In genomic region chr19:33177417-33177976, GRCh38 we compare ENCODE assay signal across 8 cellular contexts. TPM values are rescaled to one million over a fixed set of nuclear protein-coding genes. Genes with fewer than 3 reads are reported as not detected.
DNase-seq lines count a peak whose midpoint lies in the region; ATAC-seq and TF ChIP-seq lines count a peak whose summit lies in the region.

No MANE protein-coding gene starts in this region.

- peak overlapping the region; percentile 92 for H3K27ac ChIP-seq in HL-60 (replicated peaks)
- H3K27ac ChIP-seq in VCaP, result peak overlapping the region; percentile 97
- peak overlapping the region; percentile 97 for H3K27ac ChIP-seq in psoas muscle

- H3K9me3 ChIP-seq in psoas muscle, result no peaks in the 10 kb centered on the region

- DNase-seq in BJ (ENCODE audit: low read depth) (no peak), HL-60 (ENCODE audit: low read depth in 1 of 2, low spot score in 1 of 2) (peak in 1 of 2 experiments; percentile 80), fibroblast of pulmonary artery (ENCODE audit: low read depth) (no peak), psoas muscle (no peak), G401 (ENCODE audit: low spot score) (no peak)

- WGBS in psoas muscle, 3 donors, result 0 to 1% (median 0%) methylated on average over 34 to 38 of the region's 38 CpGs

- peak; percentile 28 for ATAC-seq in GM18498 (IDR thresholded peaks at IDR 0.05; ENCODE audit: unreplicated experiment)
- peak; percentile 12 to 57 (median 37) for ATAC-seq in psoas muscle
- ATAC-seq in HG03565 (IDR thresholded peaks at IDR 0.05; ENCODE audit: unreplicated experiment), result no peak

- CTCF ChIA-PET in BJ (lab: Yijun Ruan, JAX), result interaction anchor here (0.5 to 3.4 kb wide), 16 partner anchors 9 to 229 kb away, joined by 3 to 35 read pairs (median 4); no protein-coding TSS in a partner anchor

- H3K27me3 ChIP-seq in BJ (ENCODE audit: control insufficient read depth, insufficient read depth, low read length) (no peaks in the 10 kb centered on the region), HL-60 (ENCODE audit: insufficient read depth, poor library complexity, severe bottlenecking) (no peaks in the 10 kb centered on the region), psoas muscle (ENCODE audit: insufficient read depth in 3 of 3, low read length in 2 of 3) (no peaks in the 10 kb centered on the region)

- POLR2A ChIA-PET in BJ (lab: Charles Lee), result no interaction called here

- TF ChIP-seq CTCF in BJ (IDR thresholded peaks at IDR 0.05; ENCODE audit: insufficient read depth, low read depth, low read length) (peak; percentile 50), HL-60 (IDR thresholded peaks at IDR 0.05; ENCODE audit: insufficient read depth, low read length) (no peak), VCaP (conservative IDR thresholded peaks at IDR 0.05) (peak; percentile 67), fibroblast of pulmonary artery (IDR thresholded peaks at IDR 0.05; ENCODE audit: low read length, missing control alignments) (peak; percentile 39), psoas muscle (IDR thresholded peaks at IDR 0.05) (peak; percentile 34)

- H3K4me3 ChIP-seq in BJ (ENCODE audit: low read depth, low read length) (peak overlapping the region; percentile 45), HL-60 (replicated peaks; ENCODE audit: insufficient read depth, low read length) (peak overlapping the region; percentile 54), fibroblast of pulmonary artery (replicated peaks; ENCODE audit: low read depth, low read length) (peak overlapping the region; percentile 84), psoas muscle (peak overlapping the region; percentile 90)

- in situ Hi-C loops in G401 (cut with HindIII; ENCODE audit: low sequenced_read_pairs), result no loop called here

- no peaks in the 10 kb centered on the region for H3K36me3 ChIP-seq in BJ (ENCODE audit: control insufficient read depth, insufficient read depth, low read length)
- H3K36me3 ChIP-seq in psoas muscle (ENCODE audit: insufficient read depth in 1 of 2, low read depth in 1 of 2), result no peaks in the 10 kb centered on the region

- intact Hi-C loops in psoas muscle (cut with DNase I), result no loop called here

- peaks cover 15% of the 10 kb centered on the region for H3K4me1 ChIP-seq in psoas muscle

RNA-seq across cellular contexts. Expression of gene LRP3, which starts 16.6 kb away (rescaled TPM):
- polyA plus RNA-seq in BJ (2011; rRNA removed) (11.5 and 16.1 TPM in 2 replicates), psoas muscle (10 to 100 TPM; 10.7 to 25.1 (median 15.9) TPM)
- polyA minus RNA-seq in BJ (2011; rRNA and poly(A)+ RNA removed), result 6.9 and 9.5 TPM in 2 replicates
- 10 to 100 TPM; 16.1 to 23.9 (median 19.6) TPM for total RNA-seq in psoas muscle
- 66.4 and 81.7 TPM in 2 replicates for total RNA-seq in G401 (2014; rRNA removed; shearing (Covaris generic))

RNA-seq across cellular contexts. Expression of gene WDR88, which starts 45.6 kb away (rescaled TPM):
- polyA plus RNA-seq in BJ (2011; rRNA removed), result not detected in 2 replicates
- not detected in 2 replicates for polyA minus RNA-seq in BJ (2011; rRNA and poly(A)+ RNA removed)
- total RNA-seq in psoas muscle, result not detected
- under 1 TPM in 1 of 3 donors, not detected in 2; 0.06 TPM for polyA plus RNA-seq in psoas muscle
- not detected in 2 replicates for total RNA-seq in G401 (2014; rRNA removed; shearing (Covaris generic))

RNA-seq across cellular contexts. Expression of gene SLC7A10, which starts 48.2 kb away (rescaled TPM):
- polyA plus RNA-seq in BJ (2011; rRNA removed), result not detected in 2 replicates
- polyA minus RNA-seq in BJ (2011; rRNA and poly(A)+ RNA removed), result not detected in 2 replicates
- under 1 TPM in 1 of 4 donors, not detected in 3; 0.13 TPM for total RNA-seq in psoas muscle
- polyA plus RNA-seq in psoas muscle, result under 1 TPM; 0.03 to 0.43 (median 0.15) TPM
- not detected in 2 replicates for total RNA-seq in G401 (2014; rRNA removed; shearing (Covaris generic))
